Comparison of ENCODE assay signal across 15 cellular contexts in the genomic region with DNA sequence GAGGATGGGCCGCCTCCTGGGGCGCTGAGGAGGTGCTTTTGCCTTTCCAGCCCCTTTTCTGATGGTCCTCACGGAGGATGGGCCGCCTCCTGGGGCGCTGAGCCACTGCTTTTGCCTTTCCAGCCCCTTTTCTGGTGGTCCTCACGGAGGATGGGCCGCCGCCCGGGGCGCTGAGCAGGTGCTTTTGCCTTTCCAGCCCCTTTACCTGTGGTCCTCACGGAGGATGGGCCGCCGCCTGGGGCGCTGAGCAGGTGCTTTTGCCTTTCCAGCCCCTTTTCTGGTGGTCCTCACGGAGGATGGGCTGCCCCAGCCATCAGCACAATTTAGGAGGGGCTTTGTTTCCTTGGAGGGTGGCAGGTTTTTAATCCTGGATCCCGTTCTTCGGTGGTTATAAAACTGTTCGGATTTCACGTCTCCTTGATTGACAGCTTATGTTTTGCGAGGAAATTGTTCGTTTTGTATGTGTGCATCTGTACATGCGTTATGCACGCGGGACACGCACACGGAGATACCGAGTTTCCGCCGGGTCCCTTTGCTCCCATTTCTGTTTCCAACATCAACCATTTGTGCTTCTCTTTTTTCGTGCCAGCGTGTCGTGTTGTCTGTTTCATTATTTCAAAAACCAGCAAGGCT. TPM values are rescaled to one million over a fixed set of nuclear protein-coding genes. Genes with fewer than 3 reads are reported as not detected.
DNase-seq lines count a peak whose midpoint lies in the region; TF ChIP-seq lines count a peak whose summit lies in the region.
"Had no signal": no experiment of that assay in that cellular context is flagged by ENCODE, and none has a peak within 500 bp of the region (broad histone marks: within the 10 kb centered on the region; RNA-seq: fewer than 3 reads in every experiment).

No MANE protein-coding gene starts in this region.

- H3K4me1 Mint-ChIP-seq in endodermal cell (no peaks in the 10 kb centered on the region), type B pancreatic cell (ENCODE audit: unreplicated experiment) (no peaks in the 10 kb centered on the region), Calu3 (ENCODE audit: low read depth, unreplicated experiment) (peaks cover 20% of the 10 kb centered on the region)

- WGBS in endodermal cell (ENCODE audit: insufficient coverage in 1 of 2, insufficient read length in 1 of 2), 2 experiments, result 87 to 92% methylated on average over 29 to 32 of the region's 32 CpGs

- no peak overlapping the region for H3K4me3 Mint-ChIP-seq in endodermal cell
- no peak overlapping the region for H3K4me3 Mint-ChIP-seq in type B pancreatic cell
- H3K4me3 Mint-ChIP-seq in Calu3 (ENCODE audit: low read depth, unreplicated experiment), result no peak overlapping the region
- H3K4me3 Mint-ChIP-seq: CD4-positive, CD25-positive, alpha-beta regulatory T cell had no signal

- H3K27ac Mint-ChIP-seq in endodermal cell, result no peak overlapping the region
- H3K27ac Mint-ChIP-seq in type B pancreatic cell, result no peak overlapping the region
- H3K27ac Mint-ChIP-seq in Calu3 (ENCODE audit: unreplicated experiment), result no peak overlapping the region
- H3K27ac Mint-ChIP-seq: CD4-positive, CD25-positive, alpha-beta regulatory T cell had no signal

- H3K9me3 ChIP-seq in endodermal cell (ENCODE audit: control insufficient read depth, low read length), result no peaks in the 10 kb centered on the region

- DNase-seq in activated CD8-positive, alpha-beta memory T cell treated with anti-CD3 and anti-CD28 coated beads for 24 hours, result peak; percentile 24
- no peak for DNase-seq in activated CD8-positive, alpha-beta memory T cell treated with anti-CD3 and anti-CD28 coated beads, Interleukin-2, amount 50 U/mL, for 4 hours
- DNase-seq in endodermal cell (peak; percentile 23), mucosa of gallbladder (ENCODE audit: low spot score) (peak; percentile 5), type B pancreatic cell (ENCODE audit: extremely low spot score, unreplicated experiment) (peak; percentile 42), Calu3 (no peak), NCI-H2227 treated with DMSO at 0.1 percent for 48 hours (lab: John Stamatoyannopoulos, UW) (no peak), H4 (ENCODE audit: low spot score) (no peak)
- DNase-seq: 8988T; AML-193; CD4-positive, CD25-positive, alpha-beta regulatory T cell; DMS 273 treated with DMSO at 0.1 percent for 48 hours; GOT3 had no signal

- H3K9me3 Mint-ChIP-seq in endodermal cell (no peaks in the 10 kb centered on the region), type B pancreatic cell (no peaks in the 10 kb centered on the region), Calu3 (ENCODE audit: low read depth, unreplicated experiment) (no peaks in the 10 kb centered on the region)

- H3K27me3 Mint-ChIP-seq in endodermal cell (ENCODE audit: insufficient read depth) (peaks cover 5% of the 10 kb centered on the region), type B pancreatic cell (peaks cover 11% of the 10 kb centered on the region), Calu3 (ENCODE audit: unreplicated experiment) (peaks cover 35% of the 10 kb centered on the region)

- CTCF ChIA-PET in Calu3 (lab: Charles Lee), result no interaction called here

- TF ChIP-seq CTCF in endodermal cell (conservative IDR thresholded peaks at IDR 0.05), result no peak
- no peak for TF ChIP-seq CTCF in type B pancreatic cell (conservative IDR thresholded peaks at IDR 0.05)
- no peak for TF ChIP-seq CTCF in Calu3 (IDR thresholded peaks at IDR 0.05; ENCODE audit: unreplicated experiment)

- no peak overlapping the region for H3K27ac ChIP-seq in endodermal cell (ENCODE audit: low read depth, low read length)
- H3K27ac ChIP-seq: BLaER1 treated with 17β-estradiol and CSF1 and Interleukin-3, amounts not matched to agents 10 nM and 100 nM; HL-60 had no signal

- H3K9ac ChIP-seq in endodermal cell (ENCODE audit: extremely low read depth, low read length, poor library complexity, severe bottlenecking), result no peak overlapping the region
- H3K9ac ChIP-seq: BLaER1 treated with 17β-estradiol and CSF1 and Interleukin-3, amounts not matched to agents 10 nM and 100 nM had no signal

- no peaks in the 10 kb centered on the region for H3K36me3 Mint-ChIP-seq in endodermal cell (ENCODE audit: low read depth)
- no peaks in the 10 kb centered on the region for H3K36me3 Mint-ChIP-seq in type B pancreatic cell
- peaks cover 4% of the 10 kb centered on the region for H3K36me3 Mint-ChIP-seq in Calu3 (ENCODE audit: insufficient read depth, unreplicated experiment)
- H3K36me3 Mint-ChIP-seq: CD4-positive, CD25-positive, alpha-beta regulatory T cell had no signal

- H3K36me3 ChIP-seq in endodermal cell (ENCODE audit: control insufficient read depth, insufficient read depth, low read length), result no peaks in the 10 kb centered on the region
- H3K36me3 ChIP-seq: BLaER1 treated with 17β-estradiol and CSF1 and Interleukin-3, amounts not matched to agents 10 nM and 100 nM had no signal

- no peaks in the 10 kb centered on the region for H3K27me3 ChIP-seq in endodermal cell (ENCODE audit: control insufficient read depth, insufficient read depth, low read length, poor library complexity, severe bottlenecking)

- no TSS peak for BruUV-seq in Calu3 (replicated peaks; lab: Mats Ljungman, UMichigan)

- intact Hi-C loops in Calu3 (cut with micrococcal nuclease; ENCODE audit: unreplicated experiment), result no loop called here

- no peak overlapping the region for H3K4me3 ChIP-seq in endodermal cell (ENCODE audit: low read length)
- H3K4me3 ChIP-seq: BLaER1 treated with 17β-estradiol and CSF1 and Interleukin-3, amounts not matched to agents 10 nM and 100 nM had no signal

- H3K4me1 ChIP-seq in endodermal cell (ENCODE audit: control insufficient read depth, insufficient read depth, low read length), result no peaks in the 10 kb centered on the region
- H3K4me1 ChIP-seq: BLaER1 treated with 17β-estradiol and CSF1 and Interleukin-3, amounts not matched to agents 10 nM and 100 nM had no signal

RNA-seq across cellular contexts. Expression of gene SLC9A3, which starts 34.7 kb away (rescaled TPM):
- total RNA-seq in endodermal cell, result 1 to 10 TPM; 1.3 to 1.5 TPM
- polyA plus RNA-seq in endodermal cell (2013, experiment 1 of 2), result 1.5 TPM
- 1.4 TPM for polyA plus RNA-seq in endodermal cell (2013, experiment 2 of 2)
- total RNA-seq in mucosa of gallbladder, result 537 TPM
- total RNA-seq in type B pancreatic cell (ENCODE audit: low replicate concordance), result 6.4 and 8.0 TPM in 2 replicates
- 1.1 and 2.0 TPM in 2 replicates for total RNA-seq in Calu3 (2022)
- total RNA-seq in H4 (2014; rRNA removed; shearing (Covaris generic)), result 2.3 and 2.9 TPM in 2 replicates

RNA-seq across cellular contexts. Expression of gene CEP72, which starts 53.2 kb away (rescaled TPM):
- 10 to 100 TPM; 35.6 to 36.5 TPM for total RNA-seq in endodermal cell
- 16.6 TPM for polyA plus RNA-seq in endodermal cell (2013, experiment 1 of 2)
- polyA plus RNA-seq in endodermal cell (2013, experiment 2 of 2), result 18.2 TPM
- 26.7 TPM for total RNA-seq in mucosa of gallbladder
- 14.2 and 27.8 TPM in 2 replicates for total RNA-seq in type B pancreatic cell (ENCODE audit: low replicate concordance)
- total RNA-seq in Calu3 (2022), result 53.7 and 56.5 TPM in 2 replicates
- 4.8 TPM in 2 replicates for total RNA-seq in H4 (2014; rRNA removed; shearing (Covaris generic))

Comparison
In these comparisons a context has a peak if more than half of its experiments do, and no peak if none do; other contexts are left out.
1. DNase-seq: peak in activated CD8-positive, alpha-beta memory T cell treated with anti-CD3 and anti-CD28 coated beads for 24 hours (single experiment), endodermal cell (single experiment), mucosa of gallbladder (single experiment) and type B pancreatic cell (single experiment); none in activated CD8-positive, alpha-beta memory T cell treated with anti-CD3 and anti-CD28 coated beads, Interleukin-2, amount 50 U/mL, for 4 hours (single experiment), Calu3 (single experiment), NCI-H2227 treated with DMSO at 0.1 percent for 48 hours (single experiment) and H4 (single experiment).
2. RNA of gene SLC9A3, which starts 34.7 kb away (total RNA-seq): 537 TPM in mucosa of gallbladder (single experiment); 6.4 to 8.0 TPM in type B pancreatic cell, 2.3 to 2.9 TPM in H4, 1.3 to 1.5 TPM in endodermal cell and 1.1 to 2.0 TPM in Calu3; every median in the first group is over 10 times any median in the second.